Comparison of ENCODE assay signal across 1 cellular context in the genomic region with DNA sequence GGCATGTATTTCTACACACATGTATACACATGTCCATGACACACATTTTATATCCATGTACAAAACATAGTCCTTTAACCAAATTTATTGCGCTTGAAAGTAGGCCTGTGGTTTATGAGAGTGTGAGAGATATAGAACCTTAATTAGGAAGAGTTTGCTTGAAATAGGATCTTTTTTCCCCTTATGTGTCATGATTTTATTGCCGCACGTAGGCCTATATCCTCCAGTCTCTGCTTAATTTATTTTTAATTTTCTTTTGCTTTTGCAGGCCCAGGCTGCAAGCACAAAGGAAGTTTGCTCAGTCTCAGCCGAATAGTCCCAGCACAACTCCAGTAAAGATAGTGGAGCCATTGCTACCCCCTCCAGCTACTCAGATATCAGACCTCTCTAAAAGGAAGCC.
TF ChIP-seq lines count a peak whose summit lies in the region.

No MANE protein-coding gene starts in this region.

TF ChIP-seq in WTC11, 78 proteins besides CTCF, POLR2A, EP300 and RAD21:
- TF ChIP-seq, protein P1, sequence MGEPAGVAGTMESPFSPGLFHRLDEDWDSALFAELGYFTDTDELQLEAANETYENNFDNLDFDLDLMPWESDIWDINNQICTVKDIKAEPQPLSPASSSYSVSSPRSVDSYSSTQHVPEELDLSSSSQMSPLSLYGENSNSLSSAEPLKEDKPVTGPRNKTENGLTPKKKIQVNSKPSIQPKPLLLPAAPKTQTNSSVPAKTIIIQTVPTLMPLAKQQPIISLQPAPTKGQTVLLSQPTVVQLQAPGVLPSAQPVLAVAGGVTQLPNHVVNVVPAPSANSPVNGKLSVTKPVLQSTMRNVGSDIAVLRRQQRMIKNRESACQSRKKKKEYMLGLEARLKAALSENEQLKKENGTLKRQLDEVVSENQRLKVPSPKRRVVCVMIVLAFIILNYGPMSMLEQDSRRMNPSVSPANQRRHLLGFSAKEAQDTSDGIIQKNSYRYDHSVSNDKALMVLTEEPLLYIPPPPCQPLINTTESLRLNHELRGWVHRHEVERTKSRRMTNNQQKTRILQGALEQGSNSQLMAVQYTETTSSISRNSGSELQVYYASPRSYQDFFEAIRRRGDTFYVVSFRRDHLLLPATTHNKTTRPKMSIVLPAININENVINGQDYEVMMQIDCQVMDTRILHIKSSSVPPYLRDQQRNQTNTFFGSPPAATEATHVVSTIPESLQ (CRISPR knock-in tag; IDR thresholded peaks at IDR 0.05), result no peak
- TF ChIP-seq, protein P2, sequence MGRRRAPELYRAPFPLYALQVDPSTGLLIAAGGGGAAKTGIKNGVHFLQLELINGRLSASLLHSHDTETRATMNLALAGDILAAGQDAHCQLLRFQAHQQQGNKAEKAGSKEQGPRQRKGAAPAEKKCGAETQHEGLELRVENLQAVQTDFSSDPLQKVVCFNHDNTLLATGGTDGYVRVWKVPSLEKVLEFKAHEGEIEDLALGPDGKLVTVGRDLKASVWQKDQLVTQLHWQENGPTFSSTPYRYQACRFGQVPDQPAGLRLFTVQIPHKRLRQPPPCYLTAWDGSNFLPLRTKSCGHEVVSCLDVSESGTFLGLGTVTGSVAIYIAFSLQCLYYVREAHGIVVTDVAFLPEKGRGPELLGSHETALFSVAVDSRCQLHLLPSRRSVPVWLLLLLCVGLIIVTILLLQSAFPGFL (CRISPR knock-in tag; IDR thresholded peaks at IDR 0.05; ENCODE audit: borderline replicate concordance), result no peak
- TF ChIP-seq, protein P3, sequence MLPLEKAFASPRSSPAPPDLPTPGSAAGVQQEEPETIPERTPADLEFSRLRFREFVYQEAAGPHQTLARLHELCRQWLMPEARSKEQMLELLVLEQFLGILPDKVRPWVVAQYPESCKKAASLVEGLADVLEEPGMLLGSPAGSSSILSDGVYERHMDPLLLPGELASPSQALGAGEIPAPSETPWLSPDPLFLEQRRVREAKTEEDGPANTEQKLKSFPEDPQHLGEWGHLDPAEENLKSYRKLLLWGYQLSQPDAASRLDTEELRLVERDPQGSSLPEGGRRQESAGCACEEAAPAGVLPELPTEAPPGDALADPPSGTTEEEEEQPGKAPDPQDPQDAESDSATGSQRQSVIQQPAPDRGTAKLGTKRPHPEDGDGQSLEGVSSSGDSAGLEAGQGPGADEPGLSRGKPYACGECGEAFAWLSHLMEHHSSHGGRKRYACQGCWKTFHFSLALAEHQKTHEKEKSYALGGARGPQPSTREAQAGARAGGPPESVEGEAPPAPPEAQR (CRISPR knock-in tag; IDR thresholded peaks at IDR 0.05), result no peak
- TF ChIP-seq CREM (CRISPR knock-in tag; IDR thresholded peaks at IDR 0.05) (no peak), TCF7 (CRISPR knock-in tag; IDR thresholded peaks at IDR 0.05; ENCODE audit: low read depth) (no peak), SOX15 (CRISPR knock-in tag; IDR thresholded peaks at IDR 0.05) (no peak), IRF2 (CRISPR knock-in tag; IDR thresholded peaks at IDR 0.05; ENCODE audit: borderline replicate concordance, low read depth) (no peak), NFE2L1 (CRISPR knock-in tag; IDR thresholded peaks at IDR 0.05) (no peak), ELF4 (CRISPR knock-in tag; IDR thresholded peaks at IDR 0.05; ENCODE audit: low read depth) (no peak)
- TF ChIP-seq, protein P4, sequence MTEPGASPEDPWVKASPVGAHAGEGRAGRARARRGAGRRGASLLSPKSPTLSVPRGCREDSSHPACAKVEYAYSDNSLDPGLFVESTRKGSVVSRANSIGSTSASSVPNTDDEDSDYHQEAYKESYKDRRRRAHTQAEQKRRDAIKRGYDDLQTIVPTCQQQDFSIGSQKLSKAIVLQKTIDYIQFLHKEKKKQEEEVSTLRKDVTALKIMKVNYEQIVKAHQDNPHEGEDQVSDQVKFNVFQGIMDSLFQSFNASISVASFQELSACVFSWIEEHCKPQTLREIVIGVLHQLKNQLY (CRISPR knock-in tag; IDR thresholded peaks at IDR 0.05), result no peak
- TF ChIP-seq, protein P5, sequence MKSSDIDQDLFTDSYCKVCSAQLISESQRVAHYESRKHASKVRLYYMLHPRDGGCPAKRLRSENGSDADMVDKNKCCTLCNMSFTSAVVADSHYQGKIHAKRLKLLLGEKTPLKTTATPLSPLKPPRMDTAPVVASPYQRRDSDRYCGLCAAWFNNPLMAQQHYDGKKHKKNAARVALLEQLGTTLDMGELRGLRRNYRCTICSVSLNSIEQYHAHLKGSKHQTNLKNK (CRISPR knock-in tag; IDR thresholded peaks at IDR 0.05), result no peak
- TF ChIP-seq, protein P6, sequence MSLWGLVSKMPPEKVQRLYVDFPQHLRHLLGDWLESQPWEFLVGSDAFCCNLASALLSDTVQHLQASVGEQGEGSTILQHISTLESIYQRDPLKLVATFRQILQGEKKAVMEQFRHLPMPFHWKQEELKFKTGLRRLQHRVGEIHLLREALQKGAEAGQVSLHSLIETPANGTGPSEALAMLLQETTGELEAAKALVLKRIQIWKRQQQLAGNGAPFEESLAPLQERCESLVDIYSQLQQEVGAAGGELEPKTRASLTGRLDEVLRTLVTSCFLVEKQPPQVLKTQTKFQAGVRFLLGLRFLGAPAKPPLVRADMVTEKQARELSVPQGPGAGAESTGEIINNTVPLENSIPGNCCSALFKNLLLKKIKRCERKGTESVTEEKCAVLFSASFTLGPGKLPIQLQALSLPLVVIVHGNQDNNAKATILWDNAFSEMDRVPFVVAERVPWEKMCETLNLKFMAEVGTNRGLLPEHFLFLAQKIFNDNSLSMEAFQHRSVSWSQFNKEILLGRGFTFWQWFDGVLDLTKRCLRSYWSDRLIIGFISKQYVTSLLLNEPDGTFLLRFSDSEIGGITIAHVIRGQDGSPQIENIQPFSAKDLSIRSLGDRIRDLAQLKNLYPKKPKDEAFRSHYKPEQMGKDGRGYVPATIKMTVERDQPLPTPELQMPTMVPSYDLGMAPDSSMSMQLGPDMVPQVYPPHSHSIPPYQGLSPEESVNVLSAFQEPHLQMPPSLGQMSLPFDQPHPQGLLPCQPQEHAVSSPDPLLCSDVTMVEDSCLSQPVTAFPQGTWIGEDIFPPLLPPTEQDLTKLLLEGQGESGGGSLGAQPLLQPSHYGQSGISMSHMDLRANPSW (CRISPR knock-in tag; conservative IDR thresholded peaks at IDR 0.05; ENCODE audit: low read depth), result no peak
